Comparison of ENCODE assay signal across 8 cellular contexts in genomic region chr3:115092220-115092791, GRCh38. TPM values are rescaled to one million over a fixed set of nuclear protein-coding genes. Genes with fewer than 3 reads are reported as not detected.
DNase-seq lines count a peak whose midpoint lies in the region; ATAC-seq, FAIRE-seq and TF ChIP-seq lines count a peak whose summit lies in the region.

No MANE protein-coding gene starts in this region.

- no peaks in the 10 kb centered on the region for H3K4me1 Mint-ChIP-seq in endodermal cell

- no peaks in the 10 kb centered on the region for H3K9me3 ChIP-seq in endodermal cell (ENCODE audit: control insufficient read depth, low read length)
- no peaks in the 10 kb centered on the region for H3K9me3 ChIP-seq in mucosa of descending colon

- H3K36me3 Mint-ChIP-seq in endodermal cell (ENCODE audit: low read depth), result no peaks in the 10 kb centered on the region

- H3K9ac ChIP-seq in endodermal cell (ENCODE audit: extremely low read depth, low read length, poor library complexity, severe bottlenecking), result no peak overlapping the region

- 23% methylated on average over 4 of the region's 4 CpGs; no CpG with 5 or more reads in 1 of the 2 experiments for WGBS in endodermal cell (ENCODE audit: insufficient coverage in 1 of 2, insufficient read length in 1 of 2), 2 experiments

- H3K27me3 ChIP-seq in endodermal cell (ENCODE audit: control insufficient read depth, insufficient read depth, low read length, poor library complexity, severe bottlenecking), result no peaks in the 10 kb centered on the region

- no peaks in the 10 kb centered on the region for H3K9me3 Mint-ChIP-seq in endodermal cell

- H3K36me3 ChIP-seq in endodermal cell (ENCODE audit: control insufficient read depth, insufficient read depth, low read length) (no peaks in the 10 kb centered on the region), mucosa of descending colon (ENCODE audit: low read depth) (no peaks in the 10 kb centered on the region)

- TF ChIP-seq CTCF in endodermal cell (conservative IDR thresholded peaks at IDR 0.05) (peak; percentile 80), mucosa of descending colon (IDR thresholded peaks at IDR 0.05) (no peak)

- DNase-seq in AG08396 (ENCODE audit: low spot score) (peak; percentile 62), GM18507 (ENCODE audit: extremely low spot score, insufficient read length, low read depth) (no peak), NCI-H460 (ENCODE audit: extremely low read depth, low read depth) (peak; percentile 36), endodermal cell (peak; percentile 77), mucosa of descending colon (peak in 2 of 3 donors; percentile 56 to 73)
- DNase-seq in activated CD8-positive, alpha-beta memory T cell treated with anti-CD3 and anti-CD28 coated beads for 24 hours, result peak; percentile 74
- peak; percentile 44 for DNase-seq in stimulated activated naive CD4-positive, alpha-beta T cell treated with Interleukin-2 at 50 U/mL for 16 hours (lab: John Stamatoyannopoulos, UW)

- no peaks in the 10 kb centered on the region for H3K27me3 Mint-ChIP-seq in endodermal cell (ENCODE audit: insufficient read depth)

- H3K4me3 ChIP-seq in endodermal cell (ENCODE audit: low read length) (no peak overlapping the region), mucosa of descending colon (no peak overlapping the region)

- intact Hi-C loops in mucosa of descending colon (cut with DNase I, micrococcal nuclease), result loop anchor here in 1 of 2 donors (10.0 kb wide), 1 partner anchor 52 kb away; the partner anchor contains the start of gene ZBTB20

- H3K4me3 Mint-ChIP-seq in endodermal cell, result no peak overlapping the region

- H3K4me1 ChIP-seq in endodermal cell (ENCODE audit: control insufficient read depth, insufficient read depth, low read length), result no peaks in the 10 kb centered on the region
- no peaks in the 10 kb centered on the region for H3K4me1 ChIP-seq in mucosa of descending colon (ENCODE audit: low read depth)

- no peak overlapping the region for H3K27ac Mint-ChIP-seq in endodermal cell

- H3K27ac ChIP-seq in endodermal cell (ENCODE audit: low read depth, low read length), result no peak overlapping the region

- ATAC-seq in HG03139 (IDR thresholded peaks at IDR 0.05; ENCODE audit: unreplicated experiment) (peak; percentile 60), mucosa of descending colon (peak; percentile 91)

- peak; percentile 80 for FAIRE-seq in GM18507 (lab: Jason Lieb, UNC)

RNA-seq across cellular contexts. Expression of gene ZBTB20, which starts 54.8 kb away (rescaled TPM):
- total RNA-seq in NCI-H460 (2014; rRNA removed; shearing (Covaris generic)), result 4.8 and 5.3 TPM in 2 replicates
- polyA plus RNA-seq in NCI-H460 (2014; cell fraction: nucleus; rRNA removed), result 0.05 and 0.10 TPM in 2 replicates
- total RNA-seq in endodermal cell (1 to 10 TPM; 1.6 to 2.9 TPM), mucosa of descending colon (10 to 100 TPM; 30.6 to 85.6 (median 37.3) TPM)
- polyA plus RNA-seq in endodermal cell (2013, experiment 1 of 2), result 4.8 TPM
- 6.8 TPM for polyA plus RNA-seq in endodermal cell (2013, experiment 2 of 2)
